Comparison of ENCODE assay signal across 8 cellular contexts in genomic region chr1:38029081-38029681, GRCh38. TPM values are rescaled to one million over a fixed set of nuclear protein-coding genes. Genes with fewer than 3 reads are reported as not detected.
DNase-seq lines count a peak whose midpoint lies in the region; ATAC-seq and TF ChIP-seq lines count a peak whose summit lies in the region.

No MANE protein-coding gene starts in this region.

- TF ChIP-seq CTCF in adrenal gland (IDR thresholded peaks at IDR 0.05): no peak
- TF ChIP-seq CTCF in CD14-positive monocyte (IDR thresholded peaks at IDR 0.05): no peak

- peak overlapping the region in 2 of 7 donors; percentile 41 to 68 for H3K27ac Mint-ChIP-seq in CD14-positive monocyte

- H3K27me3 Mint-ChIP-seq in CD14-positive monocyte (ENCODE audit: low read depth in 3 of 3): peaks cover 8 to 21% (median 10%) of the 10 kb centered on the region in 3 donors

- H3K27me3 ChIP-seq in adrenal gland: no peaks in the 10 kb centered on the region

- H3K9me3 Mint-ChIP-seq in CD14-positive monocyte: no peaks in the 10 kb centered on the region

- no peak for TF ChIP-seq POLR2A in adrenal gland (IDR thresholded peaks at IDR 0.05)

- intact Hi-C loops in adrenal gland (cut with DNase I) (loop anchor here (5.0 to 10.0 kb wide), 3 partner anchors 556 to 806 kb away; no protein-coding TSS in a partner anchor), CD14-positive monocyte (cut with micrococcal nuclease) (loop anchor here in 1 of 2 donors (10.0 kb wide), 1 partner anchor 806 kb away; no protein-coding TSS in a partner anchor)

- H3K4me3 ChIP-seq in adrenal gland: peak overlapping the region in 1 of 4 donors; percentile 3

- H3K27ac ChIP-seq in adrenal gland: peak overlapping the region; percentile 77 to 96 (median 89)

- peaks cover 32 to 38% of the 10 kb centered on the region in 2 donors for H3K4me1 ChIP-seq in adrenal gland (replicated peaks in 1 of 2)

- H3K9me3 ChIP-seq in adrenal gland (replicated peaks in 1 of 3): no peaks in the 10 kb centered on the region

- peaks cover 18 to 31% of the 10 kb centered on the region in 2 donors for H3K36me3 Mint-ChIP-seq in CD14-positive monocyte

- no peak for ATAC-seq in HG03095 (IDR thresholded peaks at IDR 0.05; ENCODE audit: unreplicated experiment)

- H3K4me1 Mint-ChIP-seq in CD14-positive monocyte: peaks cover 28% of the 10 kb centered on the region

- no peak overlapping the region for H3K4me3 Mint-ChIP-seq in CD14-positive monocyte

- H3K36me3 ChIP-seq in adrenal gland (replicated peaks in 1 of 2): peaks cover 0 to 19% of the 10 kb centered on the region in 2 donors

- WGBS in adrenal gland, 4 donors: 19 to 28% (median 24%) methylated on average over 11 to 23 of the region's 23 CpGs

- DNase-seq in COLO668 (lab: John Stamatoyannopoulos, UW; ENCODE audit: unreplicated experiment): peak; percentile 58
- peak; percentile 51 for DNase-seq in NCI-H1417 treated with DMSO at 0.1 percent for 48 hours (lab: John Stamatoyannopoulos, UW)
- DNase-seq in adrenal gland: peak in 6 of 7 donors; percentile 55 to 75 (median 62)
- peak; percentile 22 for DNase-seq in medulla oblongata (ENCODE audit: extremely low spot score)
- DNase-seq in CD14-positive monocyte (ENCODE audit: low spot score): no peak
- DNase-seq in putamen (ENCODE audit: low spot score): no peak
- DNase-seq in OCI-M1 (lab: John Stamatoyannopoulos, UW): no peak

RNA-seq across cellular contexts. Expression of gene UTP11, which starts 16.6 kb away (rescaled TPM):
- 10 to 100 TPM; 25.8 to 71.9 (median 37.4) TPM for total RNA-seq in adrenal gland
- polyA plus RNA-seq in adrenal gland (100 to 1,000 TPM in 1 of 3 donors, 10 to 100 TPM in 2; 16.0 to 133 (median 26.5) TPM), CD14-positive monocyte (10 to 100 TPM; 20.5 to 26.0 TPM)

RNA-seq across cellular contexts. Expression of gene POU3F1, which starts 17.4 kb away (rescaled TPM):
- total RNA-seq in adrenal gland: 1 to 10 TPM; 1.6 to 6.9 (median 3.0) TPM
- polyA plus RNA-seq in adrenal gland: under 1 TPM; 0.05 to 0.40 (median 0.16) TPM
- not detected for polyA plus RNA-seq in CD14-positive monocyte

RNA-seq across cellular contexts. Expression of gene FHL3, which starts 23.9 kb away (rescaled TPM):
- 10 to 100 TPM; 14.5 to 47.6 (median 23.2) TPM for total RNA-seq in adrenal gland
- polyA plus RNA-seq in adrenal gland (10 to 100 TPM in 2 of 3 donors, 1 to 10 TPM in 1; 8.6 to 39.5 (median 31.5) TPM), CD14-positive monocyte (10 to 100 TPM; 26.1 to 32.3 TPM)

RNA-seq across cellular contexts. Expression of gene SF3A3, which starts 39.4 kb away (rescaled TPM):
- total RNA-seq in adrenal gland: 10 to 100 TPM; 30.1 to 95.9 (median 40.8) TPM
- polyA plus RNA-seq in adrenal gland: 10 to 100 TPM; 24.3 to 78.5 (median 28.2) TPM
- 10 to 100 TPM; 53.3 to 55.7 TPM for polyA plus RNA-seq in CD14-positive monocyte

Comparison
In these comparisons a context has a peak if more than half of its experiments do, and no peak if none do; other contexts are left out.
1. DNase-seq: peak in COLO668 (single experiment), NCI-H1417 treated with DMSO at 0.1 percent for 48 hours (single experiment), adrenal gland (6 of 7) and medulla oblongata (single experiment); none in CD14-positive monocyte (single experiment), putamen (single experiment) and OCI-M1 (single experiment).